Comparison of ENCODE assay signal across 1 cellular context in genomic region chr14:71320107-71320733, GRCh38.
TF ChIP-seq lines count a peak whose summit lies in the region.

TSS of gene SIPA1L1 (plus strand) at chr14:71320476.

TF ChIP-seq in K562, 482 proteins besides CTCF, POLR2A, EP300 and RAD21 (continued from another document):
- TF ChIP-seq ZNF263 (CRISPR knock-in tag; IDR thresholded peaks at IDR 0.05; ENCODE audit: borderline replicate concordance) = no peak
- TF ChIP-seq HNRNPUL1 (IDR thresholded peaks at IDR 0.05; ENCODE audit: low read length) = no peak
- TF ChIP-seq, protein P1, sequence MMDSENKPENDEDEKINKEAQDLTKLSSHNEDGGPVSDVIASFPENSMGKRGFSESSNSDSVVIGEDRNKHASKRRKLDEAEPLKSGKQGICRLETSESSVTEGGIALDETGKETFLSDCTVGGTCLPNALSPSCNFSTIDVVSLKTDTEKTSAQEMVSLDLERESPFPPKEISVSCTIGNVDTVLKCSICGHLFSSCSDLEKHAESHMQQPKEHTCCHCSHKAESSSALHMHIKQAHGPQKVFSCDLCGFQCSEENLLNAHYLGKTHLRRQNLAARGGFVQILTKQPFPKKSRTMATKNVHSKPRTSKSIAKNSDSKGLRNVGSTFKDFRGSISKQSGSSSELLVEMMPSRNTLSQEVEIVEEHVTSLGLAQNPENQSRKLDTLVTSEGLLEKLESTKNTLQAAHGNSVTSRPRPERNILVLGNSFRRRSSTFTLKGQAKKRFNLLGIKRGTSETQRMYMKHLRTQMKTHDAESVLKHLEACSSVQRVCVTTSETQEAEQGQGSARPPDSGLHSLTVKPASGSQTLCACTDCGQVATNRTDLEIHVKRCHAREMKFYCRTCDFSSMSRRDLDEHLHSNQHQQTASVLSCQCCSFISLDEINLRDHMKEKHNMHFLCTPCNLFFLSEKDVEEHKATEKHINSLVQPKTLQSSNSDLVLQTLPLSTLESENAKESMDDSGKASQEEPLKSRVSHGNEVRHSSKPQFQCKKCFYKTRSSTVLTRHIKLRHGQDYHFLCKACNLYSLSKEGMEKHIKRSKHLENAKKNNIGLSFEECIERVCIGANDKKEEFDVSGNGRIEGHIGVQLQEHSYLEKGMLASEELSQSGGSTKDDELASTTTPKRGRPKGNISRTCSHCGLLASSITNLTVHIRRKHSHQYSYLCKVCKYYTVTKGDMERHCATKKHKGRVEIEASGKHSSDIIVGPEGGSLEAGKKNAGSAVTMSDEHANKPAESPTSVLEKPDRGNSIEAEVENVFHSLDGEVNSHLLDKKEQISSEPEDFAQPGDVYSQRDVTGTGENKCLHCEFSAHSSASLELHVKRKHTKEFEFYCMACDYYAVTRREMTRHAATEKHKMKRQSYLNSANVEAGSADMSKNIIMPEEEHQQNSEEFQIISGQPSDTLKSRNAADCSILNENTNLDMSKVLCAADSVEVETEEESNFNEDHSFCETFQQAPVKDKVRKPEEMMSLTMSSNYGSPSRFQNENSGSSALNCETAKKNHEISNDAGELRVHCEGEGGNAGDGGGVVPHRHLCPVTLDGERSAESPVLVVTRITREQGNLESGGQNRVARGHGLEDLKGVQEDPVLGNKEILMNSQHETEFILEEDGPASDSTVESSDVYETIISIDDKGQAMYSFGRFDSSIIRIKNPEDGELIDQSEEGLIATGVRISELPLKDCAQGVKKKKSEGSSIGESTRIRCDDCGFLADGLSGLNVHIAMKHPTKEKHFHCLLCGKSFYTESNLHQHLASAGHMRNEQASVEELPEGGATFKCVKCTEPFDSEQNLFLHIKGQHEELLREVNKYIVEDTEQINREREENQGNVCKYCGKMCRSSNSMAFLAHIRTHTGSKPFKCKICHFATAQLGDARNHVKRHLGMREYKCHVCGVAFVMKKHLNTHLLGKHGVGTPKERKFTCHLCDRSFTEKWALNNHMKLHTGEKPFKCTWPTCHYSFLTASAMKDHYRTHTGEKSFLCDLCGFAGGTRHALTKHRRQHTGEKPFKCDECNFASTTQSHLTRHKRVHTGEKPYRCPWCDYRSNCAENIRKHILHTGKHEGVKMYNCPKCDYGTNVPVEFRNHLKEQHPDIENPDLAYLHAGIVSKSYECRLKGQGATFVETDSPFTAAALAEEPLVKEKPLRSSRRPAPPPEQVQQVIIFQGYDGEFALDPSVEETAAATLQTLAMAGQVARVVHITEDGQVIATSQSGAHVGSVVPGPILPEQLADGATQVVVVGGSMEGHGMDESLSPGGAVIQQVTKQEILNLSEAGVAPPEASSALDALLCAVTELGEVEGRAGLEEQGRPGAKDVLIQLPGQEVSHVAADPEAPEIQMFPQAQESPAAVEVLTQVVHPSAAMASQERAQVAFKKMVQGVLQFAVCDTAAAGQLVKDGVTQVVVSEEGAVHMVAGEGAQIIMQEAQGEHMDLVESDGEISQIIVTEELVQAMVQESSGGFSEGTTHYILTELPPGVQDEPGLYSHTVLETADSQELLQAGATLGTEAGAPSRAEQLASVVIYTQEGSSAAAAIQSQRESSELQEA (IDR thresholded peaks at IDR 0.05; ENCODE audit: low read depth) = no peak
- peak; percentile 19 for TF ChIP-seq FIP1L1 (IDR thresholded peaks at IDR 0.05; ENCODE audit: low read depth, low read length, poor library complexity, severe bottlenecking)
- TF ChIP-seq, protein P2, sequence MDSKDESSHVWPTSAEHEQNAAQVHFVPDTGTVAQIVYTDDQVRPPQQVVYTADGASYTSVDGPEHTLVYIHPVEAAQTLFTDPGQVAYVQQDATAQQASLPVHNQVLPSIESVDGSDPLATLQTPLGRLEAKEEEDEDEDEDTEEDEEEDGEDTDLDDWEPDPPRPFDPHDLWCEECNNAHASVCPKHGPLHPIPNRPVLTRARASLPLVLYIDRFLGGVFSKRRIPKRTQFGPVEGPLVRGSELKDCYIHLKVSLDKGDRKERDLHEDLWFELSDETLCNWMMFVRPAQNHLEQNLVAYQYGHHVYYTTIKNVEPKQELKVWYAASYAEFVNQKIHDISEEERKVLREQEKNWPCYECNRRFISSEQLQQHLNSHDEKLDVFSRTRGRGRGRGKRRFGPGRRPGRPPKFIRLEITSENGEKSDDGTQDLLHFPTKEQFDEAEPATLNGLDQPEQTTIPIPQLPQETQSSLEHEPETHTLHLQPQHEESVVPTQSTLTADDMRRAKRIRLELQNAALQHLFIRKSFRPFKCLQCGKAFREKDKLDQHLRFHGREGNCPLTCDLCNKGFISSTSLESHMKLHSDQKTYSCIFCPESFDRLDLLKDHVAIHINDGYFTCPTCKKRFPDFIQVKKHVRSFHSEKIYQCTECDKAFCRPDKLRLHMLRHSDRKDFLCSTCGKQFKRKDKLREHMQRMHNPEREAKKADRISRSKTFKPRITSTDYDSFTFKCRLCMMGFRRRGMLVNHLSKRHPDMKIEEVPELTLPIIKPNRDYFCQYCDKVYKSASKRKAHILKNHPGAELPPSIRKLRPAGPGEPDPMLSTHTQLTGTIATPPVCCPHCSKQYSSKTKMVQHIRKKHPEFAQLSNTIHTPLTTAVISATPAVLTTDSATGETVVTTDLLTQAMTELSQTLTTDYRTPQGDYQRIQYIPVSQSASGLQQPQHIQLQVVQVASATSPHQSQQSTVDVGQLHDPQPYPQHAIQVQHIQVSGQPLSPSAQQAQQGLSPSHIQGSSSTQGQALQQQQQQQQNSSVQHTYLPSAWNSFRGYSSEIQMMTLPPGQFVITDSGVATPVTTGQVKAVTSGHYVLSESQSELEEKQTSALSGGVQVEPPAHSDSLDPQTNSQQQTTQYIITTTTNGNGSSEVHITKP (IDR thresholded peaks at IDR 0.05; ENCODE audit: partially characterized antibody) = peak; percentile 27
- TF ChIP-seq MXI1 (IDR thresholded peaks at IDR 0.05; ENCODE audit: low read depth, low read length) = peak; percentile 82
- TF ChIP-seq TFAP4 (CRISPR knock-in tag; IDR thresholded peaks at IDR 0.05; ENCODE audit: borderline replicate concordance) = peak; percentile 65; the same call in 1 of the 2 replicates
- TF ChIP-seq JUN (IDR thresholded peaks at IDR 0.05; ENCODE audit: borderline replicate concordance, low read depth, low read length) = peak; percentile 66
- no peak for TF ChIP-seq JUN (CRISPR knock-in tag; IDR thresholded peaks at IDR 0.05; ENCODE audit: borderline replicate concordance)
- no peak for TF ChIP-seq E2F3 (CRISPR knock-in tag; IDR thresholded peaks at IDR 0.05)
- TF ChIP-seq CREB3 (tag; conservative IDR thresholded peaks at IDR 0.05; ENCODE audit: low read depth) = no peak
- no peak for TF ChIP-seq NR1H2 (CRISPR knock-in tag; IDR thresholded peaks at IDR 0.05)
- TF ChIP-seq RFX1 (IDR thresholded peaks at IDR 0.05) = peak; percentile 98
- TF ChIP-seq POLR2H (tag; IDR thresholded peaks at IDR 0.05; ENCODE audit: low read depth) = peak; percentile 63; the same call in 1 of the 2 replicates
- TF ChIP-seq HEY1 (CRISPR knock-in tag; IDR thresholded peaks at IDR 0.05; ENCODE audit: borderline replicate concordance) = no peak
- 0 out of 2 replicates have a peak, but pooled peaks have one; percentile 33 for TF ChIP-seq NFRKB (IDR thresholded peaks at IDR 0.05; ENCODE audit: low read depth)
- TF ChIP-seq KDM5B (IDR thresholded peaks at IDR 0.05; ENCODE audit: insufficient replicate concordance, low read depth, low read length) = peak; percentile 79
- peak; percentile 37; the same call in 1 of the 2 replicates for TF ChIP-seq HMBOX1 (IDR thresholded peaks at IDR 0.05)
- TF ChIP-seq BRD9 (IDR thresholded peaks at IDR 0.05; ENCODE audit: low read depth, partially characterized antibody) = no peak
- TF ChIP-seq, protein P3, sequence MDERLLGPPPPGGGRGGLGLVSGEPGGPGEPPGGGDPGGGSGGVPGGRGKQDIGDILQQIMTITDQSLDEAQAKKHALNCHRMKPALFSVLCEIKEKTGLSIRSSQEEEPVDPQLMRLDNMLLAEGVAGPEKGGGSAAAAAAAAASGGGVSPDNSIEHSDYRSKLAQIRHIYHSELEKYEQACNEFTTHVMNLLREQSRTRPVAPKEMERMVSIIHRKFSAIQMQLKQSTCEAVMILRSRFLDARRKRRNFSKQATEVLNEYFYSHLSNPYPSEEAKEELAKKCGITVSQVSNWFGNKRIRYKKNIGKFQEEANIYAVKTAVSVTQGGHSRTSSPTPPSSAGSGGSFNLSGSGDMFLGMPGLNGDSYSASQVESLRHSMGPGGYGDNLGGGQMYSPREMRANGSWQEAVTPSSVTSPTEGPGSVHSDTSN (CRISPR knock-in tag; IDR thresholded peaks at IDR 0.05; ENCODE audit: low read depth) = no peak
- TF ChIP-seq, protein P3 (tag; conservative IDR thresholded peaks at IDR 0.05; ENCODE audit: low read depth) = no peak
